22 cellular contexts compared by ENCODE assay signal in genomic region chr17:77597421-77598240, GRCh38.
"Had no signal": no experiment of that assay in that cellular context is flagged by ENCODE, and none has a peak within 500 bp of the region (broad histone marks: within the 10 kb centered on the region; RNA-seq: fewer than 3 reads in every experiment).

No MANE protein-coding gene starts in this region.

- H3K9me3 ChIP-seq: gastroesophageal sphincter, mucosa of descending colon, right lobe of liver, testis had no signal

- DNase-seq: activated B cell treated with CpG ODN at 0.5 μM for 24 hours; activated CD4-positive, alpha-beta memory T cell treated with anti-CD3 and anti-CD28 coated beads for 36 hours; activated CD4-positive, alpha-beta T cell treated with anti-CD3 and anti-CD28 coated beads for 4 hours; cerebellar nuclear complex; cortex of kidney; left cardiac atrium; mesenchymal stem cell; mucosa of descending colon; nephron progenitor cell; occipital lobe; stimulated activated CD4-positive, alpha-beta T cell treated with anti-CD3 and anti-CD28 coated beads, Interleukin-4, amount 100 ng/mL, for 1 hour; stimulated activated naive CD4-positive, alpha-beta T cell; T1000; testis had no signal

- H3K36me3 ChIP-seq: gastroesophageal sphincter, right lobe of liver had no signal

- ATAC-seq: activated naive CD4-positive, alpha-beta T cell treated with anti-CD3 and anti-CD28 coated beads, Interleukin-2, amount 50 U/mL, for 72 hours; gastroesophageal sphincter; left cardiac atrium; mucosa of descending colon; right lobe of liver had no signal

- H3K36me3 Mint-ChIP-seq: activated CD4-positive, alpha-beta memory T cell treated with anti-CD3 and anti-CD28 coated beads for 36 hours; activated naive CD4-positive, alpha-beta T cell treated with anti-CD3 and anti-CD28 coated beads, Interleukin-2, amount 50 U/mL, for 72 hours; type B pancreatic cell had no signal

- H3K9me3 Mint-ChIP-seq: activated B cell treated with CpG ODN at 0.5 μM for 24 hours; activated CD4-positive, alpha-beta memory T cell treated with anti-CD3 and anti-CD28 coated beads for 36 hours; activated naive CD4-positive, alpha-beta T cell treated with anti-CD3 and anti-CD28 coated beads, Interleukin-2, amount 50 U/mL, for 72 hours; activated T-helper 1 cell treated with anti-CD3 and anti-CD28 coated beads, Interleukin-12 subunit alpha, Interleukin-12 subunit beta, Interleukin-2, Interleukin-4 antibody, amounts not matched to agents 30 ng/mL and 10 ng/mL and 1 ng/mL, durations not matched to agents 14 hours and 24 hours and 36 hours; nephron progenitor cell; T-helper 1 cell treated with Interleukin-12 subunit alpha and Interleukin-12 subunit beta and Interleukin-4 antibody, amounts not matched to agents 30 μg/mL and 1 μg/mL, for 36 hours; type B pancreatic cell had no signal

- H3K4me3 ChIP-seq: gastroesophageal sphincter, mucosa of descending colon, right lobe of liver, smooth muscle cell, testis had no signal

- H3K4me2 ChIP-seq: smooth muscle cell had no signal

- H3K4me1 Mint-ChIP-seq: activated B cell treated with CpG ODN at 0.5 μM for 24 hours had no signal

- H3K27ac ChIP-seq: epithelial cell of prostate, gastroesophageal sphincter, right lobe of liver, testis had no signal

- H3K4me3 Mint-ChIP-seq: activated B cell treated with CpG ODN at 0.5 μM for 24 hours; activated CD4-positive, alpha-beta memory T cell treated with anti-CD3 and anti-CD28 coated beads for 36 hours; activated T-helper 1 cell treated with anti-CD3 and anti-CD28 coated beads, Interleukin-12 subunit alpha, Interleukin-12 subunit beta, Interleukin-2, Interleukin-4 antibody, amounts not matched to agents 30 ng/mL and 10 ng/mL and 1 ng/mL, durations not matched to agents 14 hours and 24 hours and 36 hours; nephron progenitor cell; T-helper 1 cell treated with Interleukin-12 subunit alpha and Interleukin-12 subunit beta and Interleukin-4 antibody, amounts not matched to agents 30 μg/mL and 1 μg/mL, for 36 hours; type B pancreatic cell had no signal

- H3K27me3 ChIP-seq: gastroesophageal sphincter, right lobe of liver, testis had no signal

- H3K27me3 Mint-ChIP-seq: activated CD4-positive, alpha-beta memory T cell treated with anti-CD3 and anti-CD28 coated beads for 36 hours had no signal

- H3K27ac Mint-ChIP-seq: activated B cell treated with CpG ODN at 0.5 μM for 24 hours; activated CD4-positive, alpha-beta memory T cell treated with anti-CD3 and anti-CD28 coated beads for 36 hours; activated naive CD4-positive, alpha-beta T cell treated with anti-CD3 and anti-CD28 coated beads, Interleukin-2, amount 50 U/mL, for 72 hours; activated T-helper 1 cell treated with anti-CD3 and anti-CD28 coated beads, Interleukin-12 subunit alpha, Interleukin-12 subunit beta, Interleukin-2, Interleukin-4 antibody, amounts not matched to agents 30 ng/mL and 10 ng/mL and 1 ng/mL, durations not matched to agents 14 hours and 24 hours and 36 hours; nephron progenitor cell; T-helper 1 cell treated with Interleukin-12 subunit alpha and Interleukin-12 subunit beta and Interleukin-4 antibody, amounts not matched to agents 30 μg/mL and 1 μg/mL, for 36 hours; type B pancreatic cell had no signal

- H3K4me1 ChIP-seq: right lobe of liver had no signal
